ENCODE assay signal across 8 cellular contexts in genomic region chr1:200473698-200474371, GRCh38.
DNase-seq lines count a peak whose midpoint lies in the region; ATAC-seq and TF ChIP-seq lines count a peak whose summit lies in the region.

No MANE protein-coding gene starts in this region.

- peak overlapping the region; percentile 61 to 77 for H3K4me3 Mint-ChIP-seq in activated T-cell treated with anti-CD3 and anti-CD28 coated beads, Interleukin-2, amount 50 U/mL, for 72 hours

- CTCF ChIA-PET in GM10248 (lab: Yijun Ruan, JAX) = interaction anchor here (1.2 to 1.9 kb wide), 5 partner anchors 8 to 140 kb away, joined by 3 to 5 read pairs (median 3); no protein-coding TSS in a partner anchor

- H3K4me1 Mint-ChIP-seq in activated T-cell treated with anti-CD3 and anti-CD28 coated beads, Interleukin-2, amount 50 U/mL, for 72 hours (ENCODE audit: low read depth) = peaks cover 59% of the 10 kb centered on the region

- DNase-seq in AG10803 (ENCODE audit: low read depth) (peak; percentile 53), germinal center (ENCODE audit: low spot score) (no peak), GM10248 (ENCODE audit: extremely low spot score) (no peak), A172 (ENCODE audit: low spot score) (no peak), NCI-H748 treated with DMSO at 0.1 percent for 48 hours (lab: John Stamatoyannopoulos, UW) (no peak)
- DNase-seq in activated T-cell treated with anti-CD3 and anti-CD28 coated beads, Interleukin-2, amount 50 U/mL, for 72 hours = peak; percentile 41 to 46

- ATAC-seq in GM18907 (IDR thresholded peaks at IDR 0.05; ENCODE audit: unreplicated experiment) (peak; percentile 73), HG03064 (IDR thresholded peaks at IDR 0.05; ENCODE audit: low read depth, unreplicated experiment) (peak; percentile 86)
- ATAC-seq in activated T-cell treated with anti-CD3 and anti-CD28 coated beads, Interleukin-2, amount 50 U/mL, for 72 hours (replicated peaks in 1 of 2) = peak; percentile 80 to 82

- POLR2A ChIA-PET in GM10248 (lab: Yijun Ruan, JAX) = no interaction called here

- H3K9me3 Mint-ChIP-seq in activated T-cell treated with anti-CD3 and anti-CD28 coated beads, Interleukin-2, amount 50 U/mL, for 72 hours = no peaks in the 10 kb centered on the region

- H3K4me3 ChIP-seq in AG10803 (ENCODE audit: low read length) = peak overlapping the region; percentile 32

- no peaks in the 10 kb centered on the region for H3K36me3 Mint-ChIP-seq in activated T-cell treated with anti-CD3 and anti-CD28 coated beads, Interleukin-2, amount 50 U/mL, for 72 hours (ENCODE audit: insufficient read depth in 2 of 2)

- H3K27ac Mint-ChIP-seq in activated T-cell treated with anti-CD3 and anti-CD28 coated beads, Interleukin-2, amount 50 U/mL, for 72 hours = peak overlapping the region; percentile 56

- no peak for TF ChIP-seq CTCF in AG10803 (conservative IDR thresholded peaks at IDR 0.05; ENCODE audit: low read length)
- no peak for TF ChIP-seq CTCF in GM10248 (IDR thresholded peaks at IDR 0.05; ENCODE audit: control extremely low read depth, extremely low read depth, low read depth, missing control alignments)

- peaks cover 48% of the 10 kb centered on the region for H3K27me3 Mint-ChIP-seq in activated T-cell treated with anti-CD3 and anti-CD28 coated beads, Interleukin-2, amount 50 U/mL, for 72 hours (ENCODE audit: low read depth)

Comparison
In these comparisons a context has a peak if more than half of its experiments do, and no peak if none do; other contexts are left out.
1. DNase-seq: peak in AG10803 (single experiment) and activated T-cell treated with anti-CD3 and anti-CD28 coated beads, Interleukin-2, amount 50 U/mL, for 72 hours (2 of 2); none in germinal center (single experiment), GM10248 (single experiment), A172 (single experiment) and NCI-H748 treated with DMSO at 0.1 percent for 48 hours (single experiment).
2. Peak in every context shown above with its lines, with median percentiles within 50 percentile points of each other: ATAC-seq.